Comparison of ENCODE assay signal across 9 cellular contexts in genomic region chr15:70023769-70024491, GRCh38.
DNase-seq lines count a peak whose midpoint lies in the region; ATAC-seq and TF ChIP-seq lines count a peak whose summit lies in the region.
"Had no signal": no experiment of that assay in that cellular context is flagged by ENCODE, and none has a peak within 500 bp of the region (broad histone marks: within the 10 kb centered on the region; RNA-seq: fewer than 3 reads in every experiment).

No MANE protein-coding gene starts in this region.

- H3K4me1 ChIP-seq in left ventricle myocardium inferior (peaks cover 31% of the 10 kb centered on the region), thyroid gland (peaks cover 17 to 37% of the 10 kb centered on the region in 2 donors)
- H3K4me1 ChIP-seq: colonic mucosa had no signal

- no peak overlapping the region for H3K4me3 ChIP-seq in left ventricle myocardium inferior
- no peak overlapping the region for H3K4me3 ChIP-seq in thyroid gland (replicated peaks in 1 of 3)
- H3K4me3 ChIP-seq: colonic mucosa had no signal

- intact Hi-C loops in left ventricle myocardium inferior (cut with micrococcal nuclease) (no loop called here), thyroid gland (cut with DNase I) (loop anchor here (10.0 kb wide), 1 partner anchor 261 kb away; no protein-coding TSS in a partner anchor)

- no peak for ATAC-seq in GM18861 (IDR thresholded peaks at IDR 0.05; ENCODE audit: unreplicated experiment)

- TF ChIP-seq CTCF in VCaP (conservative IDR thresholded peaks at IDR 0.05) = no peak
- TF ChIP-seq CTCF in left ventricle myocardium inferior (IDR thresholded peaks at IDR 0.05; ENCODE audit: borderline replicate concordance) = no peak
- no peak for TF ChIP-seq CTCF in thyroid gland (IDR thresholded peaks at IDR 0.05)

- H3K36me3 ChIP-seq in left ventricle myocardium inferior (no peaks in the 10 kb centered on the region), thyroid gland (no peaks in the 10 kb centered on the region)
- H3K36me3 ChIP-seq: colonic mucosa had no signal

- peaks cover 65% of the 10 kb centered on the region for H3K27me3 ChIP-seq in left ventricle myocardium inferior (ENCODE audit: low read depth)
- H3K27me3 ChIP-seq in thyroid gland = no peaks in the 10 kb centered on the region

- H3K9me3 ChIP-seq in left ventricle myocardium inferior (replicated peaks) (no peaks in the 10 kb centered on the region), thyroid gland (no peaks in the 10 kb centered on the region)
- H3K9me3 ChIP-seq: colonic mucosa had no signal

- H3K27ac ChIP-seq in VCaP (peak overlapping the region; percentile 79), left ventricle myocardium inferior (replicated peaks) (peak overlapping the region; percentile 42), thyroid gland (peak overlapping the region; percentile 84 to 92 (median 86))
- H3K27ac ChIP-seq: colonic mucosa had no signal

- 9 to 19% methylated on average over 16 of the region's 16 CpGs for WGBS in thyroid gland, 2 donors

- DNase-seq in SIG-M5 treated with dmso at 0.1 percent for 504 hours (lab: John Stamatoyannopoulos, UW; ENCODE audit: unreplicated experiment) (peak; percentile 63), SIG-M5 (lab: John Stamatoyannopoulos, UW) (no peak), left ventricle myocardium inferior (peak; percentile 36), thyroid gland (peak; percentile 94 to 95), DMS53 (lab: John Stamatoyannopoulos, UW) (no peak), SW480 (ENCODE audit: low spot score) (no peak)
- DNase-seq: colonic mucosa had no signal

- TF ChIP-seq POLR2A in thyroid gland (IDR thresholded peaks at IDR 0.05) = no peak

Comparison
In these comparisons a context has a peak if more than half of its experiments do, and no peak if none do; other contexts are left out.
1. DNase-seq: peak in SIG-M5 treated with dmso at 0.1 percent for 504 hours (single experiment), left ventricle myocardium inferior (single experiment) and thyroid gland (2 of 2); none in SIG-M5 (single experiment), DMS53 (single experiment) and SW480 (single experiment).
2. Peak in every context shown above with its lines, with median percentiles within 50 percentile points of each other: H3K27ac ChIP-seq.